In genomic region chr15:92073044-92073785, GRCh38 we compare ENCODE assay signal across 2 cellular contexts.
TF ChIP-seq lines count a peak whose summit lies in the region.

No MANE protein-coding gene starts in this region.

TF ChIP-seq in IMR-90, 13 proteins besides CTCF, POLR2A, EP300 and RAD21:
- TF ChIP-seq USF2 (IDR thresholded peaks at IDR 0.05; ENCODE audit: low read depth, low read length) = no peak

TF ChIP-seq in SK-N-SH, 30 proteins besides CTCF, POLR2A, EP300 and RAD21 (continued from another document):
- TF ChIP-seq ZBTB33 (IDR thresholded peaks at IDR 0.05; ENCODE audit: borderline replicate concordance, low read depth) (no peak), FOXJ3 (CRISPR knock-in tag; IDR thresholded peaks at IDR 0.05) (no peak), GATA2 (CRISPR knock-in tag; IDR thresholded peaks at IDR 0.05) (no peak), TCF12 (IDR thresholded peaks at IDR 0.05) (peak; percentile 44; the same call in 1 of the 2 replicates), PBX3 (IDR thresholded peaks at IDR 0.05) (0 out of 2 replicates have a peak, but pooled peaks have one; percentile 14), NFIC (IDR thresholded peaks at IDR 0.05; ENCODE audit: borderline replicate concordance) (peak; percentile 34; the same call in 1 of the 2 replicates), FOXM1 (IDR thresholded peaks at IDR 0.05; ENCODE audit: low read depth) (no peak), MEF2A (IDR thresholded peaks at IDR 0.05; ENCODE audit: borderline replicate concordance, low read depth) (no peak)
